ENCODE assay signal across 9 cellular contexts in the genomic region with DNA sequence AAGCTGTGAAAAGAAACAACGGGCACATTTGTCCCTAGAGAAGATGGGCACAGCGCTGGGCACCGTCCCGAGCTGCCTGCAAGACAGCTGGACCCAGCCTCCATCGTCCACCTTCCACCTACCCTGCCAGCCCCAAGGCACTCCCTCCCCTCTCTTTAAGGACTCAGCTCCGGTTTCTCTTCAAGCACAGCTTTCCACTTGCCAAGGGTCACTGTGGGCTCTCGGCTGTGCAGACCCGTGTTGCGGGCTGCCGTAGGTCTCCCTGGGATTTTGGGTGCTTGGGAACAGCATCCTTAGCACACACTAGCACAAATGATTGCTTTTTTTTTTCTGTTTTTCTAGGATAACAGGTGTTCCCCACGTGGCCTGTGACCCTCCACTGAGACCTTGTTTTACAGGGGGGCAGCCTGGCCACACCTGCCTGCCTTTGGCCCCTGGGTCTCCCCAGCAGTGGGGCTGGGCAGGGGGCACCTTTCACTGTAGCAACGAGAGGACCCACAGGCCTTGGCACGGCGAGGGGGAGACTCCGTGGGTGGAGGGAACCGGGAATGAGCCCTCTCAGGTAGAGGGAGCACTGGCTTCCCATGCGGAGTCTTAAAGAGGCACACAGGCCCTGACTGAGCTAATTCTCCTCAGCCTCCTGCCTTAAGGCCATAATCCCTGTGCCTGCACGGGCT. TPM values are rescaled to one million over a fixed set of nuclear protein-coding genes. Genes with fewer than 3 reads are reported as not detected.
DNase-seq lines count a peak whose midpoint lies in the region; ATAC-seq and TF ChIP-seq lines count a peak whose summit lies in the region.
"Had no signal": no experiment of that assay in that cellular context is flagged by ENCODE, and none has a peak within 500 bp of the region (broad histone marks: within the 10 kb centered on the region; RNA-seq: fewer than 3 reads in every experiment).

No MANE protein-coding gene starts in this region.

- no peak for TF ChIP-seq EP300 in SK-N-SH (IDR thresholded peaks at IDR 0.05; ENCODE audit: borderline replicate concordance in 1 of 2, low read depth in 1 of 2, low read length in 1 of 2)

- H3K27me3 ChIP-seq in SK-N-SH (ENCODE audit: insufficient read depth): no peaks in the 10 kb centered on the region
- no peaks in the 10 kb centered on the region for H3K27me3 ChIP-seq in right cardiac atrium (ENCODE audit: control insufficient read depth, insufficient read depth)
- no peaks in the 10 kb centered on the region for H3K27me3 ChIP-seq in spleen (replicated peaks in 1 of 7)
- H3K27me3 ChIP-seq in foreskin keratinocyte: no peaks in the 10 kb centered on the region

- WGBS in SK-N-SH (ENCODE audit: low lambda C conversion rate): 65% methylated on average over 18 of the region's 18 CpGs
- WGBS in right cardiac atrium: 63% methylated on average over 18 of the region's 18 CpGs
- WGBS in spleen, 5 donors: 59 to 80% (median 74%) methylated on average over 17 to 18 of the region's 18 CpGs

- H3K9ac ChIP-seq in SK-N-SH: peak overlapping the region; percentile 75

- H3K27me3 Mint-ChIP-seq in T-helper 17 cell: no peaks in the 10 kb centered on the region

- H3K27ac Mint-ChIP-seq in T-helper 17 cell: peak overlapping the region; percentile 41

- H3F3A ChIP-seq in SK-N-SH (replicated peaks; ENCODE audit: insufficient read depth): peaks cover 3% of the 10 kb centered on the region

- H3K4me1 Mint-ChIP-seq in T-helper 17 cell: peaks cover 5% of the 10 kb centered on the region

- H3K4me3 ChIP-seq in SK-N-SH (ENCODE audit: low read depth in 2 of 2, low read length in 1 of 2) (peak overlapping the region; percentile 79 to 89; a peak in 3 of 4 replicates), right cardiac atrium (ENCODE audit: low read length) (peak overlapping the region; percentile 97), spleen (peak overlapping the region; percentile 74 to 100 (median 95))

- H3K79me2 ChIP-seq in SK-N-SH (ENCODE audit: insufficient read depth): peaks cover 29% of the 10 kb centered on the region

- peak overlapping the region; percentile 74 for H3K4me3 Mint-ChIP-seq in T-helper 17 cell

- TF ChIP-seq CTCF in SK-N-SH (IDR thresholded peaks at IDR 0.05) (no peak), spleen (IDR thresholded peaks at IDR 0.05 in 8 of 11, conservative IDR thresholded peaks at IDR 0.05 in 3 of 11) (no peak), foreskin keratinocyte (conservative IDR thresholded peaks at IDR 0.05) (no peak)

- TF ChIP-seq RAD21 in SK-N-SH (IDR thresholded peaks at IDR 0.05; ENCODE audit: low read length): no peak

- H3K4me2 ChIP-seq in SK-N-SH: peak overlapping the region; percentile 100

- H3K27ac ChIP-seq in SK-N-SH (ENCODE audit: low read depth in 2 of 2, low read length in 1 of 2) (no peak overlapping the region), right cardiac atrium (ENCODE audit: low read length) (no peak overlapping the region), spleen (no peak overlapping the region), foreskin keratinocyte (no peak overlapping the region)

- POLR2A ChIA-PET in SK-N-SH (lab: Yijun Ruan, JAX): no interaction called here

- peaks cover 10 to 17% of the 10 kb centered on the region in 2 experiments; a peak in 1 of 4 replicates for H3K4me1 ChIP-seq in SK-N-SH (ENCODE audit: control insufficient read depth in 1 of 2, insufficient read depth in 2 of 2, low read depth in 1 of 2, low read length in 1 of 2)
- peaks cover 5% of the 10 kb centered on the region for H3K4me1 ChIP-seq in right cardiac atrium (ENCODE audit: control insufficient read depth, insufficient read depth, low read length)
- peaks cover 27 to 68% (median 48%) of the 10 kb centered on the region in 6 donors for H3K4me1 ChIP-seq in spleen
- H3K4me1 ChIP-seq in foreskin keratinocyte: no peaks in the 10 kb centered on the region

- no peak for TF ChIP-seq POLR2A in spleen (IDR thresholded peaks at IDR 0.05)

- ATAC-seq in SK-N-SH treated with all-trans-retinoic acid at 6 μM for 48 hours (no peak), T-helper 17 cell (no peak), right cardiac atrium (no peak), foreskin keratinocyte (no peak)

- H4K20me1 ChIP-seq in SK-N-SH (ENCODE audit: insufficient read depth): 0 out of 2 replicates have a peak, but pooled peaks cover 4% of the 10 kb centered on the region

- H3K9me3 ChIP-seq in SK-N-SH (no peaks in the 10 kb centered on the region), T-helper 17 cell (ENCODE audit: control insufficient read depth, low read length, poor library complexity, severe bottlenecking) (no peaks in the 10 kb centered on the region), right cardiac atrium (ENCODE audit: control insufficient read depth, low read length) (no peaks in the 10 kb centered on the region), spleen (no peaks in the 10 kb centered on the region)

- DNase-seq in SK-N-SH (peak; percentile 37), T-helper 17 cell (no peak), right cardiac atrium (no peak), spleen (peak; percentile 73), foreskin keratinocyte (no peak), NCI-H2029 (lab: John Stamatoyannopoulos, UW) (no peak), SIG-M5 (lab: John Stamatoyannopoulos, UW) (no peak)
- DNase-seq: C1 segment of cervical spinal cord had no signal

- H3K9me2 ChIP-seq in SK-N-SH: no peaks in the 10 kb centered on the region

- H3K36me3 ChIP-seq in SK-N-SH (replicated peaks in 1 of 2; ENCODE audit: control insufficient read depth in 1 of 2, insufficient read depth in 2 of 2, low read length in 1 of 2) (peaks cover 15 to 29% of the 10 kb centered on the region in 2 experiments), spleen (peaks cover 5 to 46% (median 36%) of the 10 kb centered on the region in 6 donors)

- no peaks in the 10 kb centered on the region for H3K36me3 Mint-ChIP-seq in T-helper 17 cell (ENCODE audit: low read depth)

- intact Hi-C loops in right cardiac atrium (cut with DNase I) (no loop called here), spleen (cut with DNase I; ENCODE audit: low total_unique reads) (loop anchor here (10.0 kb wide), 1 partner anchor 102 kb away; no protein-coding TSS in a partner anchor)

- CTCF ChIA-PET in SK-N-SH (lab: Yijun Ruan, JAX): interaction anchor here (0.7 to 10.6 kb wide), 8 partner anchors 12 to 417 kb away, joined by 3 to 84 read pairs (median 4); no protein-coding TSS in a partner anchor

- H2AFZ ChIP-seq in SK-N-SH (ENCODE audit: low read depth): no peak overlapping the region

TF ChIP-seq in SK-N-SH, 30 proteins besides CTCF, POLR2A, EP300 and RAD21 (continues in another document):
- TF ChIP-seq FOSL2 (IDR thresholded peaks at IDR 0.05; ENCODE audit: borderline replicate concordance, low read depth) (no peak), SMC3 (IDR thresholded peaks at IDR 0.05; ENCODE audit: low read depth, low read length) (no peak), RXRA (IDR thresholded peaks at IDR 0.05; ENCODE audit: borderline replicate concordance, low read depth) (no peak)

TF ChIP-seq in SK-N-SH treated with all-trans-retinoic acid at 6 μM for 48 hours, 23 proteins besides CTCF, POLR2A, EP300 and RAD21 (continues in another document):
- TF ChIP-seq ZC3H10 (CRISPR knock-in tag; IDR thresholded peaks at IDR 0.05) (no peak), GLIS3 (CRISPR knock-in tag; IDR thresholded peaks at IDR 0.05) (no peak), ZNF565 (CRISPR knock-in tag; conservative IDR thresholded peaks at IDR 0.05; ENCODE audit: low read depth) (no peak), ZFP30 (CRISPR knock-in tag; IDR thresholded peaks at IDR 0.05) (no peak), ESRRG (CRISPR knock-in tag; IDR thresholded peaks at IDR 0.05) (no peak), CSDC2 (CRISPR knock-in tag; IDR thresholded peaks at IDR 0.05) (no peak), ISL1 (CRISPR knock-in tag; IDR thresholded peaks at IDR 0.05) (no peak)
- TF ChIP-seq, protein P1, sequence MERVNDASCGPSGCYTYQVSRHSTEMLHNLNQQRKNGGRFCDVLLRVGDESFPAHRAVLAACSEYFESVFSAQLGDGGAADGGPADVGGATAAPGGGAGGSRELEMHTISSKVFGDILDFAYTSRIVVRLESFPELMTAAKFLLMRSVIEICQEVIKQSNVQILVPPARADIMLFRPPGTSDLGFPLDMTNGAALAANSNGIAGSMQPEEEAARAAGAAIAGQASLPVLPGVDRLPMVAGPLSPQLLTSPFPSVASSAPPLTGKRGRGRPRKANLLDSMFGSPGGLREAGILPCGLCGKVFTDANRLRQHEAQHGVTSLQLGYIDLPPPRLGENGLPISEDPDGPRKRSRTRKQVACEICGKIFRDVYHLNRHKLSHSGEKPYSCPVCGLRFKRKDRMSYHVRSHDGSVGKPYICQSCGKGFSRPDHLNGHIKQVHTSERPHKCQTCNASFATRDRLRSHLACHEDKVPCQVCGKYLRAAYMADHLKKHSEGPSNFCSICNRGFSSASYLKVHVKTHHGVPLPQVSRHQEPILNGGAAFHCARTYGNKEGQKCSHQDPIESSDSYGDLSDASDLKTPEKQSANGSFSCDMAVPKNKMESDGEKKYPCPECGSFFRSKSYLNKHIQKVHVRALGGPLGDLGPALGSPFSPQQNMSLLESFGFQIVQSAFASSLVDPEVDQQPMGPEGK (CRISPR knock-in tag; IDR thresholded peaks at IDR 0.05; ENCODE audit: borderline replicate concordance): no peak

RNA-seq across cellular contexts. Expression of a gene that starts 1.4 kb away (rescaled TPM):
- polyA plus RNA-seq in SK-N-SH (2012; rRNA removed): 44.1 and 44.3 TPM in 2 replicates
- 39.4 and 46.0 TPM in 2 replicates for polyA plus RNA-seq in SK-N-SH (2012; cell fraction: cytosol; rRNA removed)
- polyA plus RNA-seq in SK-N-SH (2012; cell fraction: nucleus; rRNA removed): 24.7 and 32.2 TPM in 2 replicates
- 10 to 100 TPM; 21.0 to 25.6 TPM for total RNA-seq in T-helper 17 cell
- 10 to 100 TPM; 18.4 to 22.5 (median 19.7) TPM for total RNA-seq in right cardiac atrium
- 24.6 TPM for polyA plus RNA-seq in right cardiac atrium
- 10 to 100 TPM; 23.0 to 35.7 (median 31.5) TPM for total RNA-seq in spleen
- 10 to 100 TPM; 24.0 to 41.1 (median 25.4) TPM for polyA plus RNA-seq in spleen
- total RNA-seq in foreskin keratinocyte: 26.1 and 27.1 TPM in 2 replicates
- 41.1 and 43.9 TPM in 2 replicates for polyA plus RNA-seq in foreskin keratinocyte

RNA-seq across cellular contexts. Expression of a gene that starts 41.9 kb away (rescaled TPM):
- 15.5 and 19.8 TPM in 2 replicates for polyA plus RNA-seq in SK-N-SH (2012; rRNA removed)
- polyA plus RNA-seq in SK-N-SH (2012; cell fraction: cytosol; rRNA removed): 10.3 and 14.6 TPM in 2 replicates
- 39.2 and 39.3 TPM in 2 replicates for polyA plus RNA-seq in SK-N-SH (2012; cell fraction: nucleus; rRNA removed)
- total RNA-seq in T-helper 17 cell: 10 to 100 TPM; 11.0 to 13.9 TPM
- 10 to 100 TPM; 20.5 to 39.5 (median 33.8) TPM for total RNA-seq in right cardiac atrium
- 31.8 TPM for polyA plus RNA-seq in right cardiac atrium
- total RNA-seq in spleen: 10 to 100 TPM; 12.7 to 33.2 (median 23.4) TPM
- 10 to 100 TPM in 1 of 3 donors, 1 to 10 TPM in 2; 2.8 to 11.8 (median 4.4) TPM for polyA plus RNA-seq in spleen
- 104 and 106 TPM in 2 replicates for total RNA-seq in foreskin keratinocyte
- polyA plus RNA-seq in foreskin keratinocyte: 117 and 118 TPM in 2 replicates

Comparison
In these comparisons a context has a peak if more than half of its experiments do, and no peak if none do; other contexts are left out.
1. DNase-seq: peak in SK-N-SH (single experiment) and spleen (single experiment); none in T-helper 17 cell (0 of 3), right cardiac atrium (0 of 3), foreskin keratinocyte (0 of 2), NCI-H2029 (single experiment) and SIG-M5 (single experiment).
2. Peak in every context shown above with its lines, with median percentiles within 50 percentile points of each other: H3K4me3 ChIP-seq.